In the genomic region with DNA sequence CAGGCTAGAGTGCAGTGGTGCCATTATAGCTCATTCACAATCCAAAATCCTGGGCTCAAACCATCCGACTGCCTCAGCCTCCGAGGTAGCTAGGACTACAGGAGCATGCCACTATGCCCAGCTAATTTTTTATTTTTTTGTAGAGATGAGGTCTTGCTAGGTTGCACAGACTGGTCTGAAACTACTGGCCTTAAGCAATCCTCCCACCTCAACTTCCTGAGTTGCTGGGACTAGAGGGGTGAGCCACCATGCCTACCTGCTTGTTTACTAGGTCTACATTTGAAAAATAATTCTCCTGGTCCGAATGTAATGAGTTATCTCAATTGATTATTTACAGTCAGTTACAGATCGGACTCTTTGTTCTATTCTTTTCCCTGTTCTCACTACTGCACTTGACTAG, we compare ENCODE assay signal across 17 cellular contexts. TPM values are rescaled to one million over a fixed set of nuclear protein-coding genes. Genes with fewer than 3 reads are reported as not detected.
DNase-seq lines count a peak whose midpoint lies in the region; ATAC-seq lines count a peak whose summit lies in the region.
"Had no signal": no experiment of that assay in that cellular context is flagged by ENCODE, and none has a peak within 500 bp of the region (broad histone marks: within the 10 kb centered on the region; RNA-seq: fewer than 3 reads in every experiment).

No MANE protein-coding gene starts in this region.

- ATAC-seq in GM18498 (IDR thresholded peaks at IDR 0.05; ENCODE audit: unreplicated experiment), result peak; percentile 29
- ATAC-seq in stimulated activated naive B cell treated with anti-CD40 and anti-IgM and Interleukin-4, amounts not matched to agents 10 μg/mL and 1 μg/mL and 100 μg/mL, for 72 hours (replicated peaks), result no peak
- ATAC-seq: A549, Panc1 had no signal

- H3K9me3 Mint-ChIP-seq in activated CD4-positive, alpha-beta T cell treated with anti-CD3 and anti-CD28 coated beads, Interleukin-2, amount 10 ng/mL, durations not matched to agents 24 days and 14 days, result peaks cover 3% of the 10 kb centered on the region
- H3K9me3 Mint-ChIP-seq in activated T-helper 2 cell treated with anti-CD3 and anti-CD28 coated beads, Interferon-gamma antibody, Interleukin-2, Interleukin-4, amounts not matched to agents 10 μg/mL and 5 μg/mL and 100 μg/mL, durations not matched to agents 14 hours and 24 hours and 36 hours, result peaks cover 5% of the 10 kb centered on the region
- peaks cover 6 to 10% of the 10 kb centered on the region in 2 donors for H3K9me3 Mint-ChIP-seq in stimulated activated naive B cell treated with anti-CD40 and anti-IgM and Interleukin-4, amounts not matched to agents 10 μg/mL and 1 μg/mL and 100 μg/mL, for 72 hours
- H3K9me3 Mint-ChIP-seq: CD14-positive monocyte had no signal

- peaks cover 66% of the 10 kb centered on the region for H3K36me3 Mint-ChIP-seq in activated CD4-positive, alpha-beta T cell treated with anti-CD3 and anti-CD28 coated beads, Interleukin-2, amount 10 ng/mL, durations not matched to agents 24 days and 14 days (ENCODE audit: low read depth)
- peaks cover 78% of the 10 kb centered on the region for H3K36me3 Mint-ChIP-seq in activated T-helper 2 cell treated with anti-CD3 and anti-CD28 coated beads, Interferon-gamma antibody, Interleukin-2, Interleukin-4, amounts not matched to agents 10 μg/mL and 5 μg/mL and 100 μg/mL, durations not matched to agents 14 hours and 24 hours and 36 hours (ENCODE audit: low read depth)
- peaks cover 52 to 67% of the 10 kb centered on the region in 2 donors for H3K36me3 Mint-ChIP-seq in stimulated activated naive B cell treated with anti-CD40 and anti-IgM and Interleukin-4, amounts not matched to agents 10 μg/mL and 1 μg/mL and 100 μg/mL, for 72 hours

- H3K4me3 Mint-ChIP-seq in activated CD4-positive, alpha-beta T cell treated with anti-CD3 and anti-CD28 coated beads, Interleukin-2, amount 10 ng/mL, durations not matched to agents 24 days and 14 days, result no peak overlapping the region
- no peak overlapping the region for H3K4me3 Mint-ChIP-seq in activated T-helper 2 cell treated with anti-CD3 and anti-CD28 coated beads, Interferon-gamma antibody, Interleukin-2, Interleukin-4, amounts not matched to agents 10 μg/mL and 5 μg/mL and 100 μg/mL, durations not matched to agents 14 hours and 24 hours and 36 hours (ENCODE audit: low read depth)
- H3K4me3 Mint-ChIP-seq in stimulated activated naive B cell treated with anti-CD40 and anti-IgM and Interleukin-4, amounts not matched to agents 10 μg/mL and 1 μg/mL and 100 μg/mL, for 72 hours, result peak overlapping the region in 1 of 2 donors; percentile 64
- H3K4me3 Mint-ChIP-seq: CD14-positive monocyte had no signal

- H3K4me1 Mint-ChIP-seq in activated CD4-positive, alpha-beta T cell treated with anti-CD3 and anti-CD28 coated beads, Interleukin-2, amount 10 ng/mL, durations not matched to agents 24 days and 14 days, result peaks cover 17% of the 10 kb centered on the region
- peaks cover 24% of the 10 kb centered on the region for H3K4me1 Mint-ChIP-seq in activated T-helper 2 cell treated with anti-CD3 and anti-CD28 coated beads, Interferon-gamma antibody, Interleukin-2, Interleukin-4, amounts not matched to agents 10 μg/mL and 5 μg/mL and 100 μg/mL, durations not matched to agents 14 hours and 24 hours and 36 hours (ENCODE audit: low read depth)
- peaks cover 27 to 46% of the 10 kb centered on the region in 2 donors for H3K4me1 Mint-ChIP-seq in stimulated activated naive B cell treated with anti-CD40 and anti-IgM and Interleukin-4, amounts not matched to agents 10 μg/mL and 1 μg/mL and 100 μg/mL, for 72 hours

- intact Hi-C loops in activated CD4-positive, alpha-beta T cell treated with anti-CD3 and anti-CD28 coated beads, Interleukin-2, amount 10 ng/mL, durations not matched to agents 24 days and 14 days (cut with micrococcal nuclease), result no loop called here
- intact Hi-C loops in activated T-helper 2 cell treated with anti-CD3 and anti-CD28 coated beads, Interferon-gamma antibody, Interleukin-2, Interleukin-4, amounts not matched to agents 10 μg/mL and 5 μg/mL and 100 μg/mL, durations not matched to agents 14 hours and 24 hours and 36 hours (cut with micrococcal nuclease), result no loop called here

- peak overlapping the region; percentile 60 for H3K27ac Mint-ChIP-seq in activated CD4-positive, alpha-beta T cell treated with anti-CD3 and anti-CD28 coated beads, Interleukin-2, amount 10 ng/mL, durations not matched to agents 24 days and 14 days
- H3K27ac Mint-ChIP-seq in activated T-helper 2 cell treated with anti-CD3 and anti-CD28 coated beads, Interferon-gamma antibody, Interleukin-2, Interleukin-4, amounts not matched to agents 10 μg/mL and 5 μg/mL and 100 μg/mL, durations not matched to agents 14 hours and 24 hours and 36 hours, result peak overlapping the region; percentile 55
- H3K27ac Mint-ChIP-seq in stimulated activated naive B cell treated with anti-CD40 and anti-IgM and Interleukin-4, amounts not matched to agents 10 μg/mL and 1 μg/mL and 100 μg/mL, for 72 hours, result peak overlapping the region; percentile 47

- no peaks in the 10 kb centered on the region for H3K27me3 Mint-ChIP-seq in activated CD4-positive, alpha-beta T cell treated with anti-CD3 and anti-CD28 coated beads, Interleukin-2, amount 10 ng/mL, durations not matched to agents 24 days and 14 days
- H3K27me3 Mint-ChIP-seq in activated T-helper 2 cell treated with anti-CD3 and anti-CD28 coated beads, Interferon-gamma antibody, Interleukin-2, Interleukin-4, amounts not matched to agents 10 μg/mL and 5 μg/mL and 100 μg/mL, durations not matched to agents 14 hours and 24 hours and 36 hours (ENCODE audit: low read depth), result no peaks in the 10 kb centered on the region
- no peaks in the 10 kb centered on the region for H3K27me3 Mint-ChIP-seq in stimulated activated naive B cell treated with anti-CD40 and anti-IgM and Interleukin-4, amounts not matched to agents 10 μg/mL and 1 μg/mL and 100 μg/mL, for 72 hours

- DNase-seq in activated CD4-positive, alpha-beta T cell treated with anti-CD3 and anti-CD28 coated beads, Interleukin-2, amount 10 ng/mL, durations not matched to agents 24 days and 14 days, result no peak
- DNase-seq in activated CD4-positive, alpha-beta T cell treated with anti-CD3 and anti-CD28 coated beads for 48 hours, result no peak
- DNase-seq in activated T-helper 2 cell treated with anti-CD3 and anti-CD28 coated beads, Interferon-gamma antibody, Interleukin-2, Interleukin-4, amounts not matched to agents 10 μg/mL and 5 μg/mL and 100 μg/mL, durations not matched to agents 14 hours and 24 hours and 36 hours (ENCODE audit: low spot score), result no peak
- no peak for DNase-seq in stimulated activated naive B cell treated with anti-CD40 and anti-IgM and Interleukin-4, amounts not matched to agents 10 μg/mL and 1 μg/mL and 100 μg/mL, for 72 hours
- DNase-seq in DMS79 treated with DMSO at 0.1 percent for 48 hours (lab: John Stamatoyannopoulos, UW) (no peak), NCI-H69 (lab: John Stamatoyannopoulos, UW) (no peak)
- DNase-seq: COR-L47, DMS153, EL, HCEC 1CT, NCI-H1092 treated with DMSO at 0.1 percent for 48 hours, NCI-H2081 treated with DMSO at 0.1 percent for 48 hours, NCI-H510A treated with DMSO at 0.1 percent for 48 hours had no signal

RNA-seq across cellular contexts. Expression of a gene that starts 22.0 kb away (rescaled TPM):
- total RNA-seq in activated CD4-positive, alpha-beta T cell treated with anti-CD3 and anti-CD28 coated beads, Interleukin-2, amount 10 ng/mL, durations not matched to agents 24 days and 14 days, result 328 and 342 TPM in 2 replicates
- total RNA-seq in activated T-helper 2 cell treated with anti-CD3 and anti-CD28 coated beads, Interferon-gamma antibody, Interleukin-2, Interleukin-4, amounts not matched to agents 10 μg/mL and 5 μg/mL and 100 μg/mL, durations not matched to agents 14 hours and 24 hours and 36 hours, result 344 TPM in 2 replicates

RNA-seq across cellular contexts. Expression of a gene that starts 22.2 kb away (rescaled TPM):
- total RNA-seq in activated CD4-positive, alpha-beta T cell treated with anti-CD3 and anti-CD28 coated beads, Interleukin-2, amount 10 ng/mL, durations not matched to agents 24 days and 14 days, result 21.6 and 22.2 TPM in 2 replicates
- 19.3 and 21.2 TPM in 2 replicates for total RNA-seq in activated T-helper 2 cell treated with anti-CD3 and anti-CD28 coated beads, Interferon-gamma antibody, Interleukin-2, Interleukin-4, amounts not matched to agents 10 μg/mL and 5 μg/mL and 100 μg/mL, durations not matched to agents 14 hours and 24 hours and 36 hours

RNA-seq across cellular contexts. Expression of a gene that starts 57.8 kb away (rescaled TPM):
- total RNA-seq in activated CD4-positive, alpha-beta T cell treated with anti-CD3 and anti-CD28 coated beads, Interleukin-2, amount 10 ng/mL, durations not matched to agents 24 days and 14 days, result 30.3 and 32.2 TPM in 2 replicates
- 30.0 and 31.8 TPM in 2 replicates for total RNA-seq in activated T-helper 2 cell treated with anti-CD3 and anti-CD28 coated beads, Interferon-gamma antibody, Interleukin-2, Interleukin-4, amounts not matched to agents 10 μg/mL and 5 μg/mL and 100 μg/mL, durations not matched to agents 14 hours and 24 hours and 36 hours
